Comparison of ENCODE assay signal across 1 cellular context in the genomic region with DNA sequence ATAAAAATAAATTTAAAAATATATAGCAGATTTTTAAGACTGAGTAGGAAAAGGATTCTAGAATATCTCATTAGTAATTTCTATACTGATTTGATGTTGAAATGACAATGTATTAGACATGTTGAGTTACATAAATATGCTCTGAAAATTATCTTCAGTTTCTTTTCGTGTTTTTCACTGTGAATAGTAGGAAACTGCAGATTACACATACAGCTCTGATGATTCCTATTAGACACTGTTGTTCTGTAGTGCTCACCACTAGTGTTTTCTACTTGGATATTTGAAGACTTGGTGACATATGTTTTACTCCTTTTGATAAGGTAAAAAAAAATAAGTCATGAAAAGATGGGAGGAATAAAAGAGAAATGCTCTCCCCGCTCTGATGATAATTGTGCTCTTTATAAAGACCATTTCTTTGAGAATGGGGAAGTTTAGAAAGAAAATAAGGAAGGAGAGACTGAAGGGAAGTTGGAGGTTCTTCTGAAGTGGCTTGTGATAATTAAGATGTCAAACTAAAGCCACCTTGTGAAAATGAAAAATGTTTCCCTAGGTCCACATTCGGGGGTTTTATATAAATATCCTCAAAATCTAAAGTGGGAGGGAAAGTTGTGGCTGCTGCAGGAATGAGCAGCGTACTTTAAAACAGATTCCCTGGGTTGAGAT.
TF ChIP-seq lines count a peak whose summit lies in the region.

No MANE protein-coding gene starts in this region.

TF ChIP-seq in K562, 482 proteins besides CTCF, POLR2A, EP300 and RAD21 (continued from another document):
- TF ChIP-seq ZBTB2 (IDR thresholded peaks at IDR 0.05) (no peak), RBM17 (IDR thresholded peaks at IDR 0.05; ENCODE audit: borderline replicate concordance, low read depth, low read length) (no peak), CCNT2 (IDR thresholded peaks at IDR 0.05; ENCODE audit: borderline replicate concordance, extremely low read depth, insufficient read length, low read depth, low read length) (no peak), ZHX1 (conservative IDR thresholded peaks at IDR 0.05; ENCODE audit: low read length) (no peak)
- TF ChIP-seq, protein P1, sequence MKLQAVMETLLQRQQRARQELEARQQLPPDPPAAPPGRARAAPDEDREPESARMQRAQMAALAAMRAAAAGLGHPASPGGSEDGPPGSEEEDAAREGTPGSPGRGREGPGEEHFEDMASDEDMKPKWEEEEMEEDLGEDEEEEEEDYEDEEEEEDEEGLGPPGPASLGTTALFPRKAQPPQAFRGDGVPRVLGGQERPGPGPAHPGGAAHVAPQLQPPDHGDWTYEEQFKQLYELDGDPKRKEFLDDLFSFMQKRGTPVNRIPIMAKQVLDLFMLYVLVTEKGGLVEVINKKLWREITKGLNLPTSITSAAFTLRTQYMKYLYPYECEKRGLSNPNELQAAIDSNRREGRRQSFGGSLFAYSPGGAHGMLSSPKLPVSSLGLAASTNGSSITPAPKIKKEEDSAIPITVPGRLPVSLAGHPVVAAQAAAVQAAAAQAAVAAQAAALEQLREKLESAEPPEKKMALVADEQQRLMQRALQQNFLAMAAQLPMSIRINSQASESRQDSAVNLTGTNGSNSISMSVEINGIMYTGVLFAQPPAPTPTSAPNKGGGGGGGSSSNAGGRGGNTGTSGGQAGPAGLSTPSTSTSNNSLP (IDR thresholded peaks at IDR 0.05; ENCODE audit: borderline replicate concordance, low read depth, low read length): no peak
TF ChIP-seq in K562: peak in this region for 0.
